20 cellular contexts compared by ENCODE assay signal in genomic region chr5:160133918-160134304, GRCh38. TPM values are rescaled to one million over a fixed set of nuclear protein-coding genes. Genes with fewer than 3 reads are reported as not detected.
DNase-seq lines count a peak whose midpoint lies in the region; ATAC-seq, FAIRE-seq and TF ChIP-seq lines count a peak whose summit lies in the region.
"Had no signal": no experiment of that assay in that cellular context is flagged by ENCODE, and none has a peak within 500 bp of the region (broad histone marks: within the 10 kb centered on the region; RNA-seq: fewer than 3 reads in every experiment).

No MANE protein-coding gene starts in this region.

- TF ChIP-seq POLR2A in H1 (IDR thresholded peaks at IDR 0.05; ENCODE audit: control extremely low read depth in 1 of 2, low read depth in 2 of 2, low read length in 2 of 2): peak in 1 of 2 experiments; percentile 24; a peak in 1 of 3 replicates

- H3K27me3 ChIP-seq in HUES48 (ENCODE audit: control insufficient read depth, insufficient read depth, low read length) (no peaks in the 10 kb centered on the region), H1 (replicated peaks in 1 of 4; ENCODE audit: control insufficient read depth in 3 of 4, extremely low read depth in 1 of 4, insufficient read depth in 3 of 4, low read length in 3 of 4) (no peaks in the 10 kb centered on the region), lower lobe of right lung (ENCODE audit: low read depth) (no peaks in the 10 kb centered on the region), tibial artery (no peaks in the 10 kb centered on the region)
- H3K27me3 ChIP-seq: SJSA1 had no signal

- CTCF ChIA-PET in H1 (lab: Charles Lee; ENCODE audit: partially characterized antibody): interaction anchor here (0.6 to 2.4 kb wide), 5 partner anchors 8 to 151 kb away, joined by 3 to 7 read pairs (median 6); no protein-coding TSS in a partner anchor

- intact Hi-C loops in lower lobe of right lung (cut with DNase I): no loop called here
- intact Hi-C loops in tibial artery (cut with DNase I; ENCODE audit: low total_unique reads): no loop called here

- peak overlapping the region; percentile 23 for H4K5ac ChIP-seq in H1 (ENCODE audit: insufficient read length, low read depth, low read length)

- H3K79me1 ChIP-seq in H1 (ENCODE audit: low read depth, low read length): no peaks in the 10 kb centered on the region

- H3K9ac ChIP-seq in HUES48 (ENCODE audit: low read depth, low read length) (no peak overlapping the region), H1 (replicated peaks in 1 of 4; ENCODE audit: extremely low read depth in 1 of 4, low read depth in 3 of 4, low read length in 3 of 4) (peak overlapping the region in 1 of 4 experiments; percentile 19; a peak in 2 of 7 replicates)

- DNase-seq in H1 (ENCODE audit: low read depth in 1 of 2, low spot score in 2 of 2) (no peak), lower lobe of right lung (no peak), tibial artery (no peak), NCI-H2227 (lab: John Stamatoyannopoulos, UW; ENCODE audit: unreplicated experiment) (no peak), NCI-H510A (lab: John Stamatoyannopoulos, UW) (no peak), NCI-H446 (lab: John Stamatoyannopoulos, UW) (no peak)
- DNase-seq: activated CD4-positive, CD25-positive, alpha-beta regulatory T cell; activated CD8-positive, alpha-beta memory T cell treated with anti-CD3 and anti-CD28 coated beads for 24 hours; activated naive CD8-positive, alpha-beta T cell treated with anti-CD3 and anti-CD28 coated beads, Interleukin-2, amount 50 U/mL, for 24 hours; CD8-positive, alpha-beta T cell; MM.1S; naive B cell; NCI-H1694 treated with DMSO at 0.1 percent for 48 hours; NCI-H510A treated with DMSO at 0.1 percent for 48 hours; OCI-M1; stimulated activated naive CD8-positive, alpha-beta T cell treated with anti-CD3 and anti-CD28 coated beads, Interleukin-15, Interleukin-2, amounts not matched to agents 100 U/mL and 50 U/mL, for 24 hours had no signal

- 0 out of 2 replicates have a peak, but pooled peaks cover 1% of the 10 kb centered on the region for H3K23me2 ChIP-seq in H1 (ENCODE audit: low read depth, low read length)

- ATAC-seq in lower lobe of right lung: peak; percentile 38 to 39
- no peak for ATAC-seq in GM21529 (IDR thresholded peaks at IDR 0.05; ENCODE audit: unreplicated experiment)
- ATAC-seq: activated naive CD8-positive, alpha-beta T cell treated with anti-CD3 and anti-CD28 coated beads, Interleukin-2, amount 50 U/mL, for 24 hours; CD8-positive, alpha-beta T cell; stimulated activated naive CD8-positive, alpha-beta T cell treated with anti-CD3 and anti-CD28 coated beads, Interleukin-15, Interleukin-2, amounts not matched to agents 100 U/mL and 50 U/mL, for 24 hours had no signal

- H3K4me2 ChIP-seq in H1 (ENCODE audit: insufficient read depth in 1 of 2, low read depth in 2 of 2, low read length in 2 of 2): peak overlapping the region; percentile 35 to 65; a peak in 3 of 4 replicates

- no peak for TF ChIP-seq CTCF in H1 (IDR thresholded peaks at IDR 0.05; ENCODE audit: control extremely low read depth in 1 of 3, insufficient read depth in 1 of 3, low read depth in 1 of 3, low read length in 3 of 3)
- TF ChIP-seq CTCF in lower lobe of right lung (IDR thresholded peaks at IDR 0.05): no peak
- TF ChIP-seq CTCF in tibial artery (IDR thresholded peaks at IDR 0.05): no peak

- H2BK15ac ChIP-seq in H1 (ENCODE audit: low read length): no peak overlapping the region

- no peak overlapping the region for H4K91ac ChIP-seq in H1 (replicated peaks; ENCODE audit: insufficient read length, low read length)

- no peak overlapping the region for H2AFZ ChIP-seq in H1 (ENCODE audit: low read length)

- no peak for TF ChIP-seq RAD21 in H1 (IDR thresholded peaks at IDR 0.05 in 1 of 2, conservative IDR thresholded peaks at IDR 0.05 in 1 of 2; ENCODE audit: low read depth in 2 of 2, low read length in 2 of 2)

- POLR2A ChIA-PET in H1 (lab: Charles Lee; ENCODE audit: partially characterized antibody): interaction anchor here (0.9 to 2.3 kb wide), 12 partner anchors 10 to 133 kb away, joined by 3 to 20 read pairs (median 4); partner anchors contain the start of gene PWWP2A

- H3K4me3 ChIP-seq in HUES48 (ENCODE audit: low read depth, low read length): no peak overlapping the region
- peak overlapping the region in 1 of 4 experiments; percentile 39; a peak in 1 of 8 replicates for H3K4me3 ChIP-seq in H1 (ENCODE audit: extremely low read depth in 1 of 4, insufficient read depth in 2 of 4, low read depth in 3 of 4, low read length in 4 of 4)
- no peak overlapping the region for H3K4me3 ChIP-seq in lower lobe of right lung
- H3K4me3 ChIP-seq in tibial artery: peak overlapping the region in 1 of 2 donors; percentile 21
- H3K4me3 ChIP-seq: prostate gland, SJSA1 had no signal

- H3K56ac ChIP-seq in H1 (replicated peaks; ENCODE audit: insufficient read length, low read depth, low read length): no peak overlapping the region

- no peak overlapping the region for H2BK120ac ChIP-seq in H1 (replicated peaks; ENCODE audit: low read depth, low read length)

- H3K23ac ChIP-seq in H1 (ENCODE audit: insufficient read length): no peak overlapping the region

- H3K36me3 ChIP-seq in HUES48 (ENCODE audit: control insufficient read depth, insufficient read depth, low read length) (no peaks in the 10 kb centered on the region), H1 (ENCODE audit: control insufficient read depth in 2 of 4, insufficient read depth in 4 of 4, low read length in 3 of 4) (no peaks in the 10 kb centered on the region; a peak in 1 of 8 replicates), lower lobe of right lung (no peaks in the 10 kb centered on the region), tibial artery (no peaks in the 10 kb centered on the region)
- H3K36me3 ChIP-seq: prostate gland, SJSA1 had no signal

- peak overlapping the region; percentile 89 for H2BK5ac ChIP-seq in H1 (ENCODE audit: low read depth, low read length)

- no peaks in the 10 kb centered on the region for H3K79me2 ChIP-seq in H1 (ENCODE audit: control insufficient read depth in 1 of 2, insufficient read depth in 2 of 2, low read length in 2 of 2)

- FAIRE-seq in H1 (lab: Jason Lieb, UNC): no peak

- no peak overlapping the region for H3K4ac ChIP-seq in H1 (replicated peaks; ENCODE audit: insufficient read length, low read depth, low read length)

- H2BK20ac ChIP-seq in H1 (ENCODE audit: low read length): 0 out of 2 replicates have a peak overlapping the region, but pooled peaks have one; percentile 38

- no peak overlapping the region for H4K8ac ChIP-seq in H1 (ENCODE audit: extremely low read depth, insufficient read depth, low read length)

- H3K4me1 ChIP-seq in HUES48 (ENCODE audit: control insufficient read depth, insufficient read depth, low read length) (peaks cover 17% of the 10 kb centered on the region), H1 (replicated peaks in 1 of 4; ENCODE audit: control insufficient read depth in 3 of 4, insufficient read depth in 4 of 4, low read length in 3 of 4) (peaks cover 0 to 12% (median 7%) of the 10 kb centered on the region in 4 experiments; a peak in 5 of 7 replicates), lower lobe of right lung (no peaks in the 10 kb centered on the region), tibial artery (peaks cover 0 to 25% (median 15%) of the 10 kb centered on the region in 4 donors)
- H3K4me1 ChIP-seq: prostate gland, SJSA1 had no signal

- H3K18ac ChIP-seq in H1 (ENCODE audit: extremely low read depth, low read length): no peak overlapping the region; the same call in 1 of the 2 replicates

- no peak overlapping the region for H3K14ac ChIP-seq in H1 (ENCODE audit: insufficient read length)

- H2AK5ac ChIP-seq in H1 (ENCODE audit: low read depth, low read length): no peak overlapping the region

- H3K27ac ChIP-seq in HUES48 (ENCODE audit: low read depth, low read length) (peak overlapping the region; percentile 92), H1 (ENCODE audit: low read depth, low read length) (no peak overlapping the region), lower lobe of right lung (no peak overlapping the region), tibial artery (peak overlapping the region; percentile 71 to 81)
- H3K27ac ChIP-seq: prostate gland, SJSA1 had no signal

- H2BK12ac ChIP-seq in H1 (ENCODE audit: low read depth, low read length): no peak overlapping the region

- WGBS in H1 (ENCODE audit: extremely low coverage in 1 of 2, insufficient coverage in 1 of 2, insufficient read length in 1 of 2, insufficient replicate concordance in 2 of 2, low coverage in 1 of 2, low lambda C conversion rate in 2 of 2, missing lambda C conversion rate in 1 of 2), 2 experiments: 14% methylated on average over 3 of the region's 7 CpGs; no CpG with 5 or more reads in 1 of the 2 experiments

- no peak for TF ChIP-seq EP300 in H1 (IDR thresholded peaks at IDR 0.05; ENCODE audit: borderline replicate concordance in 1 of 2, low read depth in 2 of 2, low read length in 2 of 2)

- H3K9me3 ChIP-seq in HUES48 (ENCODE audit: control insufficient read depth, insufficient read depth, low read length) (no peaks in the 10 kb centered on the region), H1 (ENCODE audit: insufficient read depth in 2 of 2, low read depth in 1 of 2, low read length in 1 of 2) (no peaks in the 10 kb centered on the region), lower lobe of right lung (no peaks in the 10 kb centered on the region), tibial artery (no peaks in the 10 kb centered on the region)
- H3K9me3 ChIP-seq: prostate gland, SJSA1 had no signal

- no peaks in the 10 kb centered on the region for H4K20me1 ChIP-seq in H1 (replicated peaks in 1 of 2; ENCODE audit: control insufficient read depth in 1 of 2, insufficient read depth in 2 of 2, low read length in 2 of 2)

TF ChIP-seq in H1, 55 proteins besides CTCF, POLR2A, EP300 and RAD21:
- TF ChIP-seq CTBP2 (IDR thresholded peaks at IDR 0.05; ENCODE audit: borderline replicate concordance, insufficient read depth, insufficient read length, low read length): no peak
- 0 out of 2 replicates have a peak, but pooled peaks have one; percentile 8 for TF ChIP-seq SP1 (IDR thresholded peaks at IDR 0.05; ENCODE audit: low read depth, low read length)

RNA-seq across cellular contexts. Expression of gene PWWP2A, which starts 14.7 kb away (rescaled TPM):
- 60.0 and 63.0 TPM in 2 replicates for total RNA-seq in H1 (2021; fragmentation: NEBNext Ultra II Directional; extraction: Animal tissue kit (Norgen Biotek cat#: 25700))
- 16.9 and 18.5 TPM in 2 replicates for polyA plus RNA-seq in H1 (2011; rRNA removed)
- polyA plus RNA-seq in H1 (2011; cell fraction: cytosol; rRNA removed): 22.2 TPM
- polyA plus RNA-seq in H1 (2011; cell fraction: nucleus; rRNA removed): 25.5 TPM
- 29.4 to 43.1 TPM (median 36.3 TPM) in 4 replicates for polyA plus RNA-seq in H1 (2012, experiment 1 of 2)
- 6.0 TPM for polyA plus RNA-seq in H1 (2012, experiment 2 of 2)
- polyA plus RNA-seq in H1 (2013, experiment 1 of 2): 42.3 TPM
- 40.8 TPM for polyA plus RNA-seq in H1 (2013, experiment 2 of 2)
- polyA minus RNA-seq in H1 (2011; rRNA and poly(A)+ RNA removed): 38.0 and 38.8 TPM in 2 replicates
- 25.3 TPM for polyA minus RNA-seq in H1 (2011; cell fraction: cytosol; rRNA and poly(A)+ RNA removed)
- 40.5 TPM for polyA minus RNA-seq in H1 (2011; cell fraction: nucleus; rRNA and poly(A)+ RNA removed)
- 27.0 TPM for total RNA-seq in lower lobe of right lung

Comparison
In these comparisons a context has a peak if more than half of its experiments do, and no peak if none do; other contexts are left out.
1. H3K27ac ChIP-seq: peak in HUES48 (single experiment) and tibial artery (2 of 2); none in H1 (single experiment) and lower lobe of right lung (single experiment).